In genomic region chr3:112128843-112129727, GRCh38 we compare ENCODE assay signal across 9 cellular contexts. TPM values are rescaled to one million over a fixed set of nuclear protein-coding genes. Genes with fewer than 3 reads are reported as not detected.
A peak's percentile ranks its signal among the peaks of the same experiment; 100 is the strongest.
DNase-seq lines count a peak whose midpoint lies in the region; ATAC-seq lines count a peak whose summit lies in the region.
"Had no signal": no experiment of that assay in that cellular context is flagged by ENCODE, and none has a peak within 500 bp of the region (broad histone marks: within the 10 kb centered on the region; RNA-seq: fewer than 3 reads in every experiment).

No MANE protein-coding gene starts in this region.

- H3K9me3 Mint-ChIP-seq in naive B cell, result no peaks in the 10 kb centered on the region

- H3K4me3 Mint-ChIP-seq in naive B cell, result peak overlapping the region; percentile 10 to 80 (median 48)

- H3K4me3 ChIP-seq in H7 (ENCODE audit: insufficient read depth, low read depth, low read length), result no peak overlapping the region

- peaks cover 11 to 24% of the 10 kb centered on the region in 2 donors for H3K36me3 Mint-ChIP-seq in naive B cell

- H3K36me3 ChIP-seq in H7 (replicated peaks; ENCODE audit: control insufficient read depth, insufficient read depth, low read length), result no peaks in the 10 kb centered on the region

- peaks cover 79 to 93% (median 85%) of the 10 kb centered on the region in 3 donors for H3K4me1 Mint-ChIP-seq in naive B cell

- peak overlapping the region; percentile 91 to 99 (median 96) for H3K27ac Mint-ChIP-seq in naive B cell

- no peaks in the 10 kb centered on the region for H3K27me3 Mint-ChIP-seq in naive B cell

- H3K27me3 ChIP-seq in H7 (ENCODE audit: control insufficient read depth, insufficient read depth, low read length), result no peaks in the 10 kb centered on the region

- ATAC-seq in GM19463 (IDR thresholded peaks at IDR 0.05; ENCODE audit: unreplicated experiment) (peak; percentile 34), HG03565 (IDR thresholded peaks at IDR 0.05; ENCODE audit: unreplicated experiment) (peak; percentile 30), naive B cell (ENCODE audit: low read depth in 2 of 2) (peak; percentile 76 to 77), left lobe of liver (no peak)

- DNase-seq in CD1c-positive myeloid dendritic cell (ENCODE audit: extremely low spot score) (peak; percentile 59), activated T-cell treated with anti-CD3 and anti-CD28 coated beads for 24 hours (ENCODE audit: low read depth) (peak; percentile 33), naive B cell (peak; percentile 85), NCI-H2081 treated with DMSO at 0.1 percent for 48 hours (lab: John Stamatoyannopoulos, UW) (no peak), left lobe of liver (ENCODE audit: low spot score) (no peak), H7 (no peak)

RNA-seq across cellular contexts. Expression of gene GCSAM, which starts 4.0 kb away (rescaled TPM):
- polyA plus RNA-seq in naive B cell (ENCODE audit: low read depth in 6 of 6), result 10 to 100 TPM; 24.3 to 84.9 (median 41.6) TPM
- 0.18 TPM for total RNA-seq in left lobe of liver
- not detected in 2 replicates for total RNA-seq in H7 (2014; rRNA removed; shearing (Covaris generic))
- total RNA-seq: epithelial cell of proximal tubule had no signal

RNA-seq across cellular contexts. Expression of gene C3orf52, which starts 42.9 kb away (rescaled TPM):
- polyA plus RNA-seq in naive B cell (ENCODE audit: low read depth in 6 of 6), result 1 to 10 TPM in 1 of 6 donors, under 1 TPM in 4, not detected in 1; 0.23 to 1.1 (median 0.61) TPM
- 0.28 TPM for total RNA-seq in left lobe of liver
- total RNA-seq in H7 (2014; rRNA removed; shearing (Covaris generic)), result 9.7 and 11.3 TPM in 2 replicates

Comparison
In these comparisons a context has a peak if more than half of its experiments do, and no peak if none do; other contexts are left out.
1. DNase-seq: peak in CD1c-positive myeloid dendritic cell (single experiment), activated T-cell treated with anti-CD3 and anti-CD28 coated beads for 24 hours (single experiment) and naive B cell (single experiment); none in NCI-H2081 treated with DMSO at 0.1 percent for 48 hours (single experiment), left lobe of liver (single experiment) and H7 (single experiment).